In the genomic region with DNA sequence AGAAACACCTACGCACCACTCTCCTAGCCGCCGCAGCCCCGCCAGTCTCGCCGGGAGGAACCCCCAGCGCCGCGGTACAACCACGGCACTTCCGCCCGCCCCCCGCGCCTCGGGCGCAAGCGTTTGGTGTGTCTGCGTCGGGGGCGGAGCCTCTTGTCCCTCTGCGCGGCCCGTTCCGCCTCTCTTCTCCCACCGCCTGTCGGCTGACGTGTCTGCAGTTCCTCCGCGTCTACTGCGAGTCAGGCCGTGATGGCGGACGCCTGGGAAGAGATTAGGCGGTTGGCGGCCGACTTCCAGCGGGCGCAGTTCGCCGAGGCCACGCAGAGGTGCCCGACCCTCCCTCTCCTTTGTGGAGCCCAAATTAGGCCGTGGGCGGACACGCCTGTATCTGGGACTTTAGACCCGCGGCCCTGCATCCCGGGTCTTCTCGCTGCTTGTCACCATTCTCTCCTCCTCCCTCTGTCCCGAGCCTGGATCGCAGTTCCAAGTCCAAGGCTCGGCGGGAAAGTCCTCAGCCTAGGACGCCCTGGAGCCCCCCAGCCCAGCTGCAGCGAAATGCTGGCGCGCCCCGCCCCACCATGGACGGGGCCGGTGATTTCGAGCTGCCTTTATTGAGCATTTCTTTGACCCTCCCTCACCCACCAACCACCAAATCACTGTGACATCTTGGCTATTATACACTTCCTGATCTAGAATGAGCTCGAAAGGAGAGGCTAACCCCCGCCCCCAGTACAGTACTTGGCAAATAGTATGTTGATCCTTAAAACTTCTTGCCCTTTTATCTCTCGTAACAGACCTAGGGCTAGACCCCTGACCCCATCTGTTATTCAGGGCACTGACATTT, we compare ENCODE assay signal across 8 cellular contexts. TPM values are rescaled to one million over a fixed set of nuclear protein-coding genes. Genes with fewer than 3 reads are reported as not detected.
A peak's percentile ranks its signal among the peaks of the same experiment; 100 is the strongest.
DNase-seq lines count a peak whose midpoint lies in the region; ATAC-seq and TF ChIP-seq lines count a peak whose summit lies in the region.

A gene (plus strand): TSS at position 182 of the 844 bp plus-strand sequence. CDS start 68 bp downstream, at position 250.

- H3K4me1 Mint-ChIP-seq in activated CD4-positive, alpha-beta T cell treated with anti-CD3 and anti-CD28 coated beads, Interleukin-2, amount 10 ng/mL, durations not matched to agents 24 days and 14 days: peaks cover 16% of the 10 kb centered on the region

- H3K4me1 ChIP-seq in BE2C: no peaks in the 10 kb centered on the region

- peak within 1 kb of the TSS; percentile 99 for H3K27ac Mint-ChIP-seq in activated CD4-positive, alpha-beta T cell treated with anti-CD3 and anti-CD28 coated beads, Interleukin-2, amount 10 ng/mL, durations not matched to agents 24 days and 14 days

- H3K9me3 Mint-ChIP-seq in activated CD4-positive, alpha-beta T cell treated with anti-CD3 and anti-CD28 coated beads, Interleukin-2, amount 10 ng/mL, durations not matched to agents 24 days and 14 days: no peaks in the 10 kb centered on the region

- no peak for TF ChIP-seq CTCF in BE2C (IDR thresholded peaks at IDR 0.05; ENCODE audit: low read depth, low read length)

- no peaks in the 10 kb centered on the region for H3K27me3 Mint-ChIP-seq in activated CD4-positive, alpha-beta T cell treated with anti-CD3 and anti-CD28 coated beads, Interleukin-2, amount 10 ng/mL, durations not matched to agents 24 days and 14 days

- 0 out of 2 replicates have a peak, but pooled peaks cover 2% of the 10 kb centered on the region for H3K36me3 ChIP-seq in BE2C

- peak; percentile 95 for DNase-seq in BE2C
- DNase-seq in GM19240 (ENCODE audit: insufficient read length, low spot score): peak; percentile 32
- DNase-seq in NCI-H526 (lab: John Stamatoyannopoulos, UW): peak; percentile 90 to 97
- DNase-seq in activated CD4-positive, alpha-beta T cell treated with anti-CD3 and anti-CD28 coated beads, Interleukin-2, amount 10 ng/mL, durations not matched to agents 24 days and 14 days: peak; percentile 98
- peak; percentile 14 for DNase-seq in cortex of kidney (lab: John Stamatoyannopoulos, UW)
- peak; percentile 95 to 97 for DNase-seq in left colon
- DNase-seq in stimulated activated CD4-positive, alpha-beta T cell treated with anti-CD3 and anti-CD28 coated beads, Interleukin-1b, Interleukin-23, amount 100 ng/mL, for 48 hours: peak; percentile 92

- intact Hi-C loops in activated CD4-positive, alpha-beta T cell treated with anti-CD3 and anti-CD28 coated beads, Interleukin-2, amount 10 ng/mL, durations not matched to agents 24 days and 14 days (cut with micrococcal nuclease): loop anchor here (1.0 to 5.0 kb wide), 6 partner anchors 21 to 945 kb away; a partner anchor contains a TSS
- intact Hi-C loops in left colon (cut with DNase I, micrococcal nuclease): no loop called here

- ATAC-seq in HG03460 (IDR thresholded peaks at IDR 0.05; ENCODE audit: unreplicated experiment): peak; percentile 98
- peak; percentile 98 for ATAC-seq in left colon

- H3K4me3 ChIP-seq in BE2C (ENCODE audit: low read depth, low read length): peak within 1 kb of the TSS; percentile 88

- no peaks in the 10 kb centered on the region for H3K27me3 ChIP-seq in BE2C

- peaks cover 12% of the 10 kb centered on the region for H3K36me3 Mint-ChIP-seq in activated CD4-positive, alpha-beta T cell treated with anti-CD3 and anti-CD28 coated beads, Interleukin-2, amount 10 ng/mL, durations not matched to agents 24 days and 14 days (ENCODE audit: low read depth)

- H3K9me3 ChIP-seq in BE2C: no peaks in the 10 kb centered on the region

- H3K4me3 Mint-ChIP-seq in activated CD4-positive, alpha-beta T cell treated with anti-CD3 and anti-CD28 coated beads, Interleukin-2, amount 10 ng/mL, durations not matched to agents 24 days and 14 days: peak within 1 kb of the TSS; percentile 98

RNA-seq across cellular contexts. Expression of the gene that starts here (rescaled TPM):
- polyA plus RNA-seq in BE2C (2012; ENCODE audit: insufficient read depth, insufficient read length, low read depth): 8.8 TPM
- 25.1 and 26.9 TPM in 2 replicates for total RNA-seq in activated CD4-positive, alpha-beta T cell treated with anti-CD3 and anti-CD28 coated beads, Interleukin-2, amount 10 ng/mL, durations not matched to agents 24 days and 14 days
- 10 to 100 TPM; 23.9 to 26.9 TPM for total RNA-seq in left colon

Comparison
In these comparisons a context has a peak if more than half of its experiments do, and no peak if none do; other contexts are left out.
1. Peak in every context shown above with its lines: DNase-seq, ATAC-seq and H3K4me3 ChIP-seq.
2. DNase-seq: peak in every context shown above with its lines; median percentile 98 in activated CD4-positive, alpha-beta T cell treated with anti-CD3 and anti-CD28 coated beads, Interleukin-2, amount 10 ng/mL, durations not matched to agents 24 days and 14 days; 96 in left colon; 95 in BE2C; 94 in NCI-H526; 92 in stimulated activated CD4-positive, alpha-beta T cell treated with anti-CD3 and anti-CD28 coated beads, Interleukin-1b, Interleukin-23, amount 100 ng/mL, for 48 hours; 32 in GM19240; 14 in cortex of kidney.